13 cellular contexts compared by ENCODE assay signal in genomic region chr3:42707620-42708355, GRCh38. TPM values are rescaled to one million over a fixed set of nuclear protein-coding genes. Genes with fewer than 3 reads are reported as not detected.
"Had no signal": no experiment of that assay in that cellular context is flagged by ENCODE, and none has a peak within 500 bp of the region (broad histone marks: within the 10 kb centered on the region; RNA-seq: fewer than 3 reads in every experiment).

No MANE protein-coding gene starts in this region.

- ATAC-seq: effector memory CD8-positive, alpha-beta T cell; stimulated activated effector memory CD8-positive, alpha-beta T cell treated with anti-CD3 and anti-CD28 coated beads, Interleukin-12 subunit alpha, Interleukin-12 subunit beta, amount 100 ng/mL, for 72 hours had no signal

- DNase-seq: activated CD4-positive, alpha-beta T cell treated with anti-CD3 and anti-CD28 coated beads for 4 hours; caudate nucleus; cortex of kidney; effector memory CD8-positive, alpha-beta T cell; kidney glomerular epithelial cell; T-helper 9 cell; transverse colon had no signal

RNA-seq across cellular contexts. Expression of gene HHATL, which starts 5.2 kb away (rescaled TPM):
- total RNA-seq: epithelial cell of proximal tubule, mesothelial cell of epicardium, SK-MEL-5, smooth muscle cell had no signal
- polyA plus RNA-seq: smooth muscle cell had no signal

RNA-seq across cellular contexts. Expression of gene KLHL40, which starts 22.5 kb away (rescaled TPM):
- total RNA-seq: epithelial cell of proximal tubule, lower leg skin, mesothelial cell of epicardium, SK-MEL-5, smooth muscle cell had no signal
- polyA plus RNA-seq: smooth muscle cell had no signal
